14 cellular contexts compared by ENCODE assay signal in the genomic region with DNA sequence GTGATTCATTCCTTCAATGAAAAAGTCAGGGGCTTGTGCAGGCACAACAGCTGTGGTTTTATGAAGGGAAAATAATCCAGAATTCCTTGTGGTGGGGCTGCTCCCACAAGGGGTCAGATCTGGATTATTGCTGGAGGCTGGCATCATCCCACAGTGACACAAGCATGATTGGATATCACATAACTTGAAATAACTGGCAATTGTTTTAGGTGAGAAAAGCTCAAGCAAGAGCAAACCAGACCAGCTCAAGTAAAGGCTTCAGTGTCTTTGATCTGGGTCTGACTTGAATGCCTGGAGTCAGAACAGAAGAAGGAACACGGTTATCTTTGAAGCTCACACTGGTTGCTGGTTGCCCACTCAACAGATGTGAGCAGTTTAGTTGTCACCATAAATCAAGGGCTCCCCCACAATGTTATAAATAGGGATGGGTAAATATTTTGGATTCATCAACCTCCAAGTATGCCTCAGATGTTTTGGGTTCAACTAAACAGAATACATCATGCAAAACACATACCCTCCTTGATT. TPM values are rescaled to one million over a fixed set of nuclear protein-coding genes. Genes with fewer than 3 reads are reported as not detected.
A peak's percentile ranks its signal among the peaks of the same experiment; 100 is the strongest.
DNase-seq lines count a peak whose midpoint lies in the region; ATAC-seq, FAIRE-seq and TF ChIP-seq lines count a peak whose summit lies in the region.
"Had no signal": no experiment of that assay in that cellular context is flagged by ENCODE, and none has a peak within 500 bp of the region (broad histone marks: within the 10 kb centered on the region; RNA-seq: fewer than 3 reads in every experiment).

No MANE protein-coding gene starts in this region.

- in situ Hi-C loops in gastrocnemius medialis (cut with MboI; ENCODE audit: low sequenced_read_pairs in 4 of 4) = no loop called here

- no peak overlapping the region for H3K4me3 Mint-ChIP-seq in nephron progenitor cell
- no peak overlapping the region for H3K4me3 Mint-ChIP-seq in activated CD8-positive, alpha-beta T cell treated with anti-CD3 and anti-CD28 coated beads for 36 hours
- H3K4me3 Mint-ChIP-seq: activated T-helper 17 cell treated with anti-CD3 and anti-CD28 coated beads, Interleukin-2, amount 50 U/mL, for 72 hours had no signal

- FAIRE-seq in GM19239 (lab: Jason Lieb, UNC) = no peak

- H3K4me3 ChIP-seq in epithelial cell of esophagus (ENCODE audit: low read length) (no peak overlapping the region), gastrocnemius medialis (no peak overlapping the region)
- H3K4me3 ChIP-seq: colonic mucosa had no signal

- H3K27ac ChIP-seq in gastrocnemius medialis = no peak overlapping the region
- H3K27ac ChIP-seq: colonic mucosa had no signal

- intact Hi-C loops in activated CD8-positive, alpha-beta T cell treated with anti-CD3 and anti-CD28 coated beads for 36 hours (cut with micrococcal nuclease) = no loop called here
- intact Hi-C loops in gastrocnemius medialis (cut with DNase I; ENCODE audit: low total_unique reads) = no loop called here

- ATAC-seq in activated CD8-positive, alpha-beta T cell treated with anti-CD3 and anti-CD28 coated beads for 36 hours = no peak
- no peak for ATAC-seq in gastrocnemius medialis
- ATAC-seq: activated T-helper 17 cell treated with anti-CD3 and anti-CD28 coated beads, Interleukin-2, amount 50 U/mL, for 72 hours had no signal

- DNase-seq in AG09319 (ENCODE audit: extremely low read depth, low read depth) = peak; percentile 36
- peak; percentile 13 for DNase-seq in NCI-H1694 treated with DMSO at 0.1 percent for 48 hours (lab: John Stamatoyannopoulos, UW)
- peak; percentile 16 for DNase-seq in epithelial cell of esophagus (ENCODE audit: low read depth)
- DNase-seq in nephron progenitor cell = no peak
- DNase-seq in NCI-H2081 (lab: John Stamatoyannopoulos, UW) = no peak
- DNase-seq in GM19239 (ENCODE audit: insufficient read length, low spot score) = no peak
- no peak for DNase-seq in activated CD8-positive, alpha-beta T cell treated with anti-CD3 and anti-CD28 coated beads for 36 hours
- DNase-seq in gastrocnemius medialis = no peak
- DNase-seq: activated CD4-positive, alpha-beta T cell treated with anti-CD3 and anti-CD28 coated beads for 1 hour; colonic mucosa; Karpas-422; SHP77 treated with DMSO at 0.1 percent for 48 hours; stimulated activated CD8-positive, alpha-beta memory T cell treated with anti-CD3 and anti-CD28 coated beads, Interleukin-4, amount 100 ng/mL, for 48 hours had no signal

- no peaks in the 10 kb centered on the region for H3K9me3 ChIP-seq in gastrocnemius medialis
- H3K9me3 ChIP-seq: colonic mucosa had no signal

- H3K27me3 Mint-ChIP-seq in nephron progenitor cell (ENCODE audit: low read depth, poor library complexity) = peaks cover 5% of the 10 kb centered on the region
- no peaks in the 10 kb centered on the region for H3K27me3 Mint-ChIP-seq in activated CD8-positive, alpha-beta T cell treated with anti-CD3 and anti-CD28 coated beads for 36 hours
- H3K27me3 Mint-ChIP-seq: activated T-helper 17 cell treated with anti-CD3 and anti-CD28 coated beads, Interleukin-2, amount 50 U/mL, for 72 hours had no signal

- H3K36me3 Mint-ChIP-seq in nephron progenitor cell (ENCODE audit: low read depth) = no peaks in the 10 kb centered on the region
- no peaks in the 10 kb centered on the region for H3K36me3 Mint-ChIP-seq in activated CD8-positive, alpha-beta T cell treated with anti-CD3 and anti-CD28 coated beads for 36 hours (ENCODE audit: low read depth)

- POLR2A ChIA-PET in activated CD8-positive, alpha-beta T cell treated with anti-CD3 and anti-CD28 coated beads for 36 hours (lab: Charles Lee) = no interaction called here

- H3K27me3 ChIP-seq in gastrocnemius medialis = no peaks in the 10 kb centered on the region
- H3K27me3 ChIP-seq: colonic mucosa had no signal

- CTCF ChIA-PET in activated CD8-positive, alpha-beta T cell treated with anti-CD3 and anti-CD28 coated beads for 36 hours (lab: Charles Lee) = no interaction called here

- no peaks in the 10 kb centered on the region for H3K4me1 ChIP-seq in gastrocnemius medialis
- H3K4me1 ChIP-seq: colonic mucosa had no signal

- peak overlapping the region; percentile 96 for H3K27ac Mint-ChIP-seq in nephron progenitor cell
- H3K27ac Mint-ChIP-seq in activated CD8-positive, alpha-beta T cell treated with anti-CD3 and anti-CD28 coated beads for 36 hours = no peak overlapping the region
- H3K27ac Mint-ChIP-seq: activated T-helper 17 cell treated with anti-CD3 and anti-CD28 coated beads, Interleukin-2, amount 50 U/mL, for 72 hours had no signal

- TF ChIP-seq CTCF in AG09319 (IDR thresholded peaks at IDR 0.05; ENCODE audit: low read depth, low read length) = no peak
- TF ChIP-seq CTCF in epithelial cell of esophagus (IDR thresholded peaks at IDR 0.05; ENCODE audit: insufficient read depth, low read depth, low read length, missing control alignments) = no peak
- TF ChIP-seq CTCF in nephron progenitor cell (IDR thresholded peaks at IDR 0.05) = no peak
- no peak for TF ChIP-seq CTCF in activated CD8-positive, alpha-beta T cell treated with anti-CD3 and anti-CD28 coated beads for 36 hours (IDR thresholded peaks at IDR 0.05)
- no peak for TF ChIP-seq CTCF in gastrocnemius medialis (IDR thresholded peaks at IDR 0.05 in 4 of 5, conservative IDR thresholded peaks at IDR 0.05 in 1 of 5)

- H3K9me3 Mint-ChIP-seq in nephron progenitor cell = no peaks in the 10 kb centered on the region
- no peaks in the 10 kb centered on the region for H3K9me3 Mint-ChIP-seq in activated CD8-positive, alpha-beta T cell treated with anti-CD3 and anti-CD28 coated beads for 36 hours
- H3K9me3 Mint-ChIP-seq: activated T-helper 17 cell treated with anti-CD3 and anti-CD28 coated beads, Interleukin-2, amount 50 U/mL, for 72 hours had no signal

- no peak for TF ChIP-seq POLR2A in gastrocnemius medialis (IDR thresholded peaks at IDR 0.05)

- H3K4me1 Mint-ChIP-seq in nephron progenitor cell = peaks cover 65% of the 10 kb centered on the region
- H3K4me1 Mint-ChIP-seq in activated CD8-positive, alpha-beta T cell treated with anti-CD3 and anti-CD28 coated beads for 36 hours (ENCODE audit: low read depth) = no peaks in the 10 kb centered on the region
- H3K4me1 Mint-ChIP-seq: activated T-helper 17 cell treated with anti-CD3 and anti-CD28 coated beads, Interleukin-2, amount 50 U/mL, for 72 hours had no signal

- H3K36me3 ChIP-seq in gastrocnemius medialis = no peaks in the 10 kb centered on the region
- H3K36me3 ChIP-seq: colonic mucosa had no signal

RNA-seq across cellular contexts. Expression of a gene that starts 3.1 kb away (rescaled TPM):
- not detected for total RNA-seq in activated CD8-positive, alpha-beta T cell treated with anti-CD3 and anti-CD28 coated beads for 36 hours
- under 1 TPM in 1 of 4 donors, not detected in 3; 0.16 TPM for total RNA-seq in gastrocnemius medialis
- total RNA-seq: activated T-helper 17 cell treated with anti-CD3 and anti-CD28 coated beads, Interleukin-2, amount 50 U/mL, for 72 hours had no signal

RNA-seq across cellular contexts. Expression of a gene that starts 48.2 kb away (rescaled TPM):
- not detected for total RNA-seq in activated CD8-positive, alpha-beta T cell treated with anti-CD3 and anti-CD28 coated beads for 36 hours
- total RNA-seq in gastrocnemius medialis = 1 to 10 TPM; 1.1 to 7.6 (median 2.3) TPM
- total RNA-seq: activated T-helper 17 cell treated with anti-CD3 and anti-CD28 coated beads, Interleukin-2, amount 50 U/mL, for 72 hours had no signal

Comparison
In these comparisons a context has a peak if more than half of its experiments do, and no peak if none do; other contexts are left out.
1. DNase-seq: peak in AG09319 (single experiment), NCI-H1694 treated with DMSO at 0.1 percent for 48 hours (single experiment) and epithelial cell of esophagus (single experiment); none in nephron progenitor cell (single experiment), NCI-H2081 (0 of 2), GM19239 (single experiment), activated CD8-positive, alpha-beta T cell treated with anti-CD3 and anti-CD28 coated beads for 36 hours (single experiment) and gastrocnemius medialis (0 of 2).